ENCODE assay signal across 8 cellular contexts in the genomic region with DNA sequence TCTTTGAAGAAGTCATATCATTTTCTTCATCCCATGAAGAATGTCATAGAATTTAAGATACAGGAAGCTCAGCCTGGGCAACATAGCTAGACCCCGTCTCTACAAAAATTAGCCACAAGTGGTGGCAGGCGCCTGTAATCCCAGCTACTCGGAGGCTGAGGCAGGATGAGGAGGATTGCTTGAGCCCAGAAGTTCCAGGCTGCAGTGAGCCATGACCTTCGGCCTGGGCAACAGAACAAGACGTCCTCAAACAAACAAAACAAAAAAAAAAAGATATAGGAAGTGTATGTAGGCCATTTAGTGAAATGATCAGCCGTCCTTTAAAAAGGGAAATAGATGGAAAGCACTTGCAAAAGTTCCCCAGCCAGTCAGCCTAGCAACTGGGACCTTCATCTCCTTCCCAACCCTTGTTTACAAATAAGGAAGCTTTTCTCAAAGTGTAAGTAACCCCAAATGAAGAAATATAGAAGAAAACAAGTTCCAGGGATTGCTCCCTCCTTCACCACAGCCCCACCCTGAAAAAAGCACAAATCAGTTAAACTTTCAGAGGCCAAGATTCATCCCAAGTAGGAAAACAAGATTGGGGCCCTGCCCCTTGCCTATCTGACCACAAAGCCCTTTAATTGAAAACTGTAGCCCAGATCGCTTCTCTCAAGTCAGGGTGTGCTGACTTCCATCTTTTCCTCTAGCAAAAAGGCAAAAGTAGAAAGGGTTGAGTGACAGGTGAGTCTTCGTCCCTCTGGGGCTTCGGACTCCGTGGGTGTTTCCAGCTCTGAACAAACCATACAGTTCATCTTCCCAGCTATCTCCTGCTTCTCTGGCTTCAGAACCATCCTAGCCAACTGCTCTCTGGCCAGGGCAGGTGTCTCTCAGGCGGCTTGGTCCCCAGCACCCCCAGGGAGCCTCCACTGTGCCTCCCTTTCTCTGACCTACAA. TPM values are rescaled to one million over a fixed set of nuclear protein-coding genes. Genes with fewer than 3 reads are reported as not detected.
DNase-seq lines count a peak whose midpoint lies in the region; ATAC-seq and TF ChIP-seq lines count a peak whose summit lies in the region.

No MANE protein-coding gene starts in this region.

- no peak for DNase-seq in CD4-positive, alpha-beta T cell
- no peak for DNase-seq in epithelial cell of proximal tubule (ENCODE audit: low read depth)
- DNase-seq in neural crest cell (ENCODE audit: low read depth, low spot score) = no peak
- no peak for DNase-seq in glomerular visceral epithelial cell (ENCODE audit: extremely low spot score)
- no peak for DNase-seq in germinal center (ENCODE audit: low spot score)
- DNase-seq in NCI-H2029 treated with DMSO at 0.1 percent for 48 hours (lab: John Stamatoyannopoulos, UW) = no peak

- no peak for ATAC-seq in CD4-positive, alpha-beta T cell (ENCODE audit: poor library complexity)
- ATAC-seq in GM19351 (IDR thresholded peaks at IDR 0.05; ENCODE audit: unreplicated experiment) = no peak

- no peak overlapping the region for H3K9ac ChIP-seq in OCI-LY3 (ENCODE audit: low read length)

- no peaks in the 10 kb centered on the region for H3K9me3 ChIP-seq in CD4-positive, alpha-beta T cell (ENCODE audit: control insufficient read depth, low read length)
- H3K9me3 ChIP-seq in OCI-LY3 (ENCODE audit: insufficient read depth, low read length) = no peaks in the 10 kb centered on the region

- H3K27me3 Mint-ChIP-seq in CD4-positive, alpha-beta T cell = no peaks in the 10 kb centered on the region
- peaks cover 7% of the 10 kb centered on the region for H3K27me3 Mint-ChIP-seq in neural crest cell (ENCODE audit: low read depth)

- POLR2A ChIA-PET in CD4-positive, alpha-beta T cell (lab: Charles Lee) = interaction anchor here (0.6 to 2.1 kb wide), 5 partner anchors 11 to 589 kb away, joined by 3 to 11 read pairs (median 7); a partner anchor contains a TSS

- H4K20me1 ChIP-seq in OCI-LY3 (ENCODE audit: insufficient read depth, low read length) = 0 out of 2 replicates have a peak, but pooled peaks cover 4% of the 10 kb centered on the region

- peaks cover 4% of the 10 kb centered on the region; the same call in 1 of the 2 replicates for H3K4me1 ChIP-seq in OCI-LY3 (ENCODE audit: low read length)

- H3K4me1 Mint-ChIP-seq in CD4-positive, alpha-beta T cell (ENCODE audit: low read depth) = peaks cover 43% of the 10 kb centered on the region
- H3K4me1 Mint-ChIP-seq in neural crest cell = peaks cover 7% of the 10 kb centered on the region

- H3K9me3 Mint-ChIP-seq in CD4-positive, alpha-beta T cell = no peaks in the 10 kb centered on the region
- H3K9me3 Mint-ChIP-seq in neural crest cell = no peaks in the 10 kb centered on the region

- peak overlapping the region; percentile 88 for H3K4me3 Mint-ChIP-seq in CD4-positive, alpha-beta T cell
- H3K4me3 Mint-ChIP-seq in neural crest cell = peak overlapping the region; percentile 75

- CTCF ChIA-PET in CD4-positive, alpha-beta T cell (lab: Charles Lee) = interaction anchor here (1.4 kb wide), 1 partner anchor 29 kb away, joined by 3 read pairs; no protein-coding TSS in a partner anchor

- H3K27me3 ChIP-seq in CD4-positive, alpha-beta T cell (ENCODE audit: control insufficient read depth, insufficient read depth, low read length) = no peaks in the 10 kb centered on the region
- H3K27me3 ChIP-seq in OCI-LY3 (ENCODE audit: low read depth, low read length) = peaks cover 3% of the 10 kb centered on the region; the same call in 1 of the 2 replicates

- H3K36me3 Mint-ChIP-seq in CD4-positive, alpha-beta T cell (ENCODE audit: low read depth) = no peaks in the 10 kb centered on the region
- H3K36me3 Mint-ChIP-seq in neural crest cell (ENCODE audit: low read depth) = no peaks in the 10 kb centered on the region

- no peaks in the 10 kb centered on the region for H3K36me3 ChIP-seq in OCI-LY3 (replicated peaks; ENCODE audit: low read depth, low read length)

- H3K4me2 ChIP-seq in OCI-LY3 (ENCODE audit: low read length) = peak overlapping the region; percentile 91

- H3K79me2 ChIP-seq in OCI-LY3 (ENCODE audit: low read length) = no peaks in the 10 kb centered on the region

- H3K27ac Mint-ChIP-seq in CD4-positive, alpha-beta T cell = peak overlapping the region; percentile 53
- H3K27ac Mint-ChIP-seq in neural crest cell (ENCODE audit: unreplicated experiment) = no peak overlapping the region

- no peak overlapping the region for H3K27ac ChIP-seq in CD4-positive, alpha-beta T cell (ENCODE audit: low read depth, low read length)
- H3K27ac ChIP-seq in OCI-LY3 (ENCODE audit: low read length) = no peak overlapping the region

- intact Hi-C loops in CD4-positive, alpha-beta T cell (cut with DNase I, micrococcal nuclease) = loop anchor here (2.0 to 10.0 kb wide), 5 partner anchors 69 to 260 kb away; a partner anchor contains a TSS

- TF ChIP-seq CTCF in CD4-positive, alpha-beta T cell (IDR thresholded peaks at IDR 0.05) = no peak
- TF ChIP-seq CTCF in OCI-LY3 (IDR thresholded peaks at IDR 0.05; ENCODE audit: low read depth, low read length) (no peak), epithelial cell of proximal tubule (conservative IDR thresholded peaks at IDR 0.05; ENCODE audit: low read depth, low read length) (no peak), neural crest cell (conservative IDR thresholded peaks at IDR 0.05) (no peak)

- no peak overlapping the region for H2AFZ ChIP-seq in OCI-LY3 (ENCODE audit: low read depth, low read length)

- H3K4me3 ChIP-seq in OCI-LY3 (ENCODE audit: low read length) = peak overlapping the region; percentile 92
- H3K4me3 ChIP-seq in epithelial cell of proximal tubule (ENCODE audit: low read depth, low read length) = peak overlapping the region; percentile 90

RNA-seq across cellular contexts. Expression of a gene that starts 1.2 kb away (rescaled TPM):
- total RNA-seq in CD4-positive, alpha-beta T cell = 1 to 10 TPM; 4.8 to 5.4 TPM
- total RNA-seq in epithelial cell of proximal tubule (3.7 and 4.8 TPM in 2 replicates), neural crest cell (3.0 and 3.6 TPM in 2 replicates)
